In the genomic region with DNA sequence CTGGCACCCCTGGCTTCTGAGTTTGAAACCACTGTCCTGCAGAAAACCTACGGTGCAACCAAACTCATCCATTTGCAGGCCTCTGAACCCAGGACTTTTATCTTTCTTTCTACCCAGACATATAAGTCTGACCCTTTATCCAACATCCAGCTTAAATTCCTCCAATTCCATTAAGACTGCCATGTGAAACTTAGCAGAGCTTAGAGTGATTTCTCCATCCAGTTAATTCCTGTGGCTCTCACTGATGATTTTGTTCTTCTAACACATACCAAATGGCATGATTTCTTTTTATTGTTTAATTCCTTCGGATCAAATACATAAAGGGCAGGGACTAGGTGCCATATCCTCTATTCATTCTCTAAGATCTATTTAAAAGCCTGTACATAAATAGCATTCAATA, we compare ENCODE assay signal across 13 cellular contexts.
"Had no signal": no experiment of that assay in that cellular context is flagged by ENCODE, and none has a peak within 500 bp of the region (broad histone marks: within the 10 kb centered on the region; RNA-seq: fewer than 3 reads in every experiment).

No MANE protein-coding gene starts in this region.

- H3K27ac Mint-ChIP-seq: activated CD4-positive, alpha-beta T cell treated with anti-CD3 and anti-CD28 coated beads, Interleukin-2, amount 10 ng/mL, durations not matched to agents 24 days and 14 days; activated CD8-positive, alpha-beta T cell treated with anti-CD3 and anti-CD28 coated beads, Interleukin-2, amount 10 ng/mL, durations not matched to agents 7 days and 5 days; activated naive CD8-positive, alpha-beta T cell treated with anti-CD3 and anti-CD28 coated beads for 36 hours; T-helper 17 cell had no signal

- H3K36me3 ChIP-seq: right lobe of liver, spleen, stomach, upper lobe of left lung had no signal

- H3K4me1 ChIP-seq: psoas muscle, right lobe of liver, testis had no signal

- H3K9me3 ChIP-seq: psoas muscle, right lobe of liver, spleen, stomach, testis, upper lobe of left lung had no signal

- H3K27me3 ChIP-seq: foreskin keratinocyte, right lobe of liver, spleen, stomach, testis, upper lobe of left lung had no signal

- H3K4me3 ChIP-seq: lung, psoas muscle, right lobe of liver, spleen, stomach, testis, upper lobe of left lung had no signal

- H3K9me3 Mint-ChIP-seq: activated CD4-positive, alpha-beta T cell treated with anti-CD3 and anti-CD28 coated beads, Interleukin-2, amount 10 ng/mL, durations not matched to agents 24 days and 14 days; activated naive CD8-positive, alpha-beta T cell treated with anti-CD3 and anti-CD28 coated beads for 36 hours; neural crest cell had no signal

- H3K4me1 Mint-ChIP-seq: activated naive CD8-positive, alpha-beta T cell treated with anti-CD3 and anti-CD28 coated beads for 36 hours; neural crest cell had no signal

- DNase-seq: testis had no signal

- H3K27ac ChIP-seq: foreskin keratinocyte, psoas muscle, right lobe of liver, spleen, stomach, testis, upper lobe of left lung had no signal

- H3K4me3 Mint-ChIP-seq: activated CD4-positive, alpha-beta T cell treated with anti-CD3 and anti-CD28 coated beads, Interleukin-2, amount 10 ng/mL, durations not matched to agents 24 days and 14 days; activated CD8-positive, alpha-beta T cell treated with anti-CD3 and anti-CD28 coated beads, Interleukin-2, amount 10 ng/mL, durations not matched to agents 7 days and 5 days; activated naive CD8-positive, alpha-beta T cell treated with anti-CD3 and anti-CD28 coated beads for 36 hours; neural crest cell; T-helper 17 cell had no signal

- H3K27me3 Mint-ChIP-seq: activated CD4-positive, alpha-beta T cell treated with anti-CD3 and anti-CD28 coated beads, Interleukin-2, amount 10 ng/mL, durations not matched to agents 24 days and 14 days; activated naive CD8-positive, alpha-beta T cell treated with anti-CD3 and anti-CD28 coated beads for 36 hours; T-helper 17 cell had no signal
